In the genomic region with DNA sequence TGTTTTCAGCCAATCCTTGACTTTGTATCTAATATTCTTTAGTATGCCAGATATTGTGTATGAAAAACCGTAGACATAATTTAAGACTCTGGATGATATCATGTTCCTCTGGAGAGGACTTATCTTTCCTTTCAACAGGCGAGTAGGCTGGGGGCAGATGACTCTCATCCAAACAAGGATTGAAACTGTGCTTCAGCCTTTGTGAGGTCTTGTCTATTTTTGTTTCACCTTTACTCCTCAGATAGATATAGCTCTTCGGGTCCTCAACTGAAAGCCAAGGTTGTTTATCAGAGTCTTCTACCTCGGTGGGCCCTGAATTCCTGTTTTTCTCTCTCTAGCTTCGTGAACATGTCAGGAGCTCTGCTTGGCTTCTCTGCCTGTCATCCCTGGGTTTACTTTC, we compare ENCODE assay signal across 22 cellular contexts.
"Had no signal": no experiment of that assay in that cellular context is flagged by ENCODE, and none has a peak within 500 bp of the region (broad histone marks: within the 10 kb centered on the region; RNA-seq: fewer than 3 reads in every experiment).

No MANE protein-coding gene starts in this region.

- H3K4me3 ChIP-seq: coronary artery, lung, neural progenitor cell, ovary, right lobe of liver had no signal

- H3K9me3 Mint-ChIP-seq: natural killer cell treated with Interleukin-12 subunit alpha and Interleukin-12 subunit beta and Interleukin-15 and Interleukin-18, amount 100 ng/mL, for 72 hours; stimulated activated naive CD8-positive, alpha-beta T cell treated with anti-CD3 and anti-CD28 coated beads, Interleukin-15, amount 100 ng/mL, for 72 hours had no signal

- H2AFZ ChIP-seq: neural progenitor cell had no signal

- H3K27ac Mint-ChIP-seq: natural killer cell treated with Interleukin-12 subunit alpha and Interleukin-12 subunit beta and Interleukin-15 and Interleukin-18, amount 100 ng/mL, for 72 hours; neural progenitor cell; progenitor cell of endocrine pancreas; stimulated activated naive B cell treated with anti-CD40 and anti-IgM and Interleukin-4, amounts not matched to agents 10 μg/mL and 1 μg/mL and 100 μg/mL, for 72 hours; stimulated activated naive CD8-positive, alpha-beta T cell treated with anti-CD3 and anti-CD28 coated beads, Interleukin-15, amount 100 ng/mL, for 72 hours had no signal

- H3K9ac ChIP-seq: neural progenitor cell had no signal

- DNase-seq: effector CD4-positive, alpha-beta T cell; foreskin melanocyte; head of caudate nucleus; hypothalamus; kidney glomerular epithelial cell; mesenchymal stem cell; midbrain; nucleus accumbens; ovary; right lobe of liver; stimulated activated CD4-positive, alpha-beta T cell treated with anti-CD3 and anti-CD28 coated beads, Interleukin-2, amount 100 ng/mL, for 24 hours; stimulated activated CD4-positive, alpha-beta T cell treated with anti-CD3 and anti-CD28 coated beads, Interleukin-4, amount 100 ng/mL, for 4 hours; stimulated activated naive B cell treated with anti-CD40 and anti-IgM and Interleukin-4, amounts not matched to agents 10 μg/mL and 1 μg/mL and 100 μg/mL, for 72 hours; stimulated activated naive CD8-positive, alpha-beta T cell treated with anti-CD3 and anti-CD28 coated beads, Interleukin-15, amount 100 ng/mL, for 72 hours; substantia nigra; trophoblast cell had no signal

- H3K36me3 ChIP-seq: neural progenitor cell, ovary, right lobe of liver had no signal

- H3K27ac ChIP-seq: coronary artery, neural progenitor cell, ovary, right lobe of liver had no signal

- H3K36me3 Mint-ChIP-seq: natural killer cell treated with Interleukin-12 subunit alpha and Interleukin-12 subunit beta and Interleukin-15 and Interleukin-18, amount 100 ng/mL, for 72 hours had no signal

- H3K4me2 ChIP-seq: neural progenitor cell had no signal

- ATAC-seq: left lobe of liver; natural killer cell treated with Interleukin-12 subunit alpha and Interleukin-12 subunit beta and Interleukin-15 and Interleukin-18, amount 100 ng/mL, for 72 hours; right lobe of liver; stimulated activated naive B cell treated with anti-CD40 and anti-IgM and Interleukin-4, amounts not matched to agents 10 μg/mL and 1 μg/mL and 100 μg/mL, for 72 hours; stimulated activated naive CD8-positive, alpha-beta T cell treated with anti-CD3 and anti-CD28 coated beads, Interleukin-15, amount 100 ng/mL, for 72 hours had no signal

- H3K4me1 Mint-ChIP-seq: neural progenitor cell; stimulated activated naive B cell treated with anti-CD40 and anti-IgM and Interleukin-4, amounts not matched to agents 10 μg/mL and 1 μg/mL and 100 μg/mL, for 72 hours; stimulated activated naive CD8-positive, alpha-beta T cell treated with anti-CD3 and anti-CD28 coated beads, Interleukin-15, amount 100 ng/mL, for 72 hours had no signal

- H3K4me3 Mint-ChIP-seq: natural killer cell treated with Interleukin-12 subunit alpha and Interleukin-12 subunit beta and Interleukin-15 and Interleukin-18, amount 100 ng/mL, for 72 hours; neural progenitor cell; stimulated activated naive B cell treated with anti-CD40 and anti-IgM and Interleukin-4, amounts not matched to agents 10 μg/mL and 1 μg/mL and 100 μg/mL, for 72 hours; stimulated activated naive CD8-positive, alpha-beta T cell treated with anti-CD3 and anti-CD28 coated beads, Interleukin-15, amount 100 ng/mL, for 72 hours had no signal

- H3K27me3 ChIP-seq: ovary, right lobe of liver had no signal

- H3K4me1 ChIP-seq: neural progenitor cell, right lobe of liver had no signal

- H3K9me3 ChIP-seq: ovary, right lobe of liver had no signal
